11 cellular contexts compared by ENCODE assay signal in genomic region chr17:80931421-80932265, GRCh38. TPM values are rescaled to one million over a fixed set of nuclear protein-coding genes. Genes with fewer than 3 reads are reported as not detected.
DNase-seq lines count a peak whose midpoint lies in the region; ATAC-seq and TF ChIP-seq lines count a peak whose summit lies in the region.
"Had no signal": no experiment of that assay in that cellular context is flagged by ENCODE, and none has a peak within 500 bp of the region (broad histone marks: within the 10 kb centered on the region; RNA-seq: fewer than 3 reads in every experiment).

No MANE protein-coding gene starts in this region.

- WGBS in thyroid gland, 2 donors: 79 to 84% methylated on average over 10 to 11 of the region's 13 CpGs

- H3K9me3 ChIP-seq in adipocyte (ENCODE audit: control insufficient read depth, low read length) (no peaks in the 10 kb centered on the region), thyroid gland (no peaks in the 10 kb centered on the region)
- H3K9me3 ChIP-seq: adrenal gland had no signal

- DNase-seq in A172 (ENCODE audit: low spot score): peak; percentile 82
- peak; percentile 70 for DNase-seq in GM04504 (ENCODE audit: low read depth)
- DNase-seq in adipocyte (ENCODE audit: low read depth): peak; percentile 87
- DNase-seq in iPS-NIHi7 (ENCODE audit: extremely low spot score): peak; percentile 86
- no peak for DNase-seq in thyroid gland
- DNase-seq in GM20000 (ENCODE audit: low spot score): no peak
- DNase-seq: activated CD4-positive, alpha-beta T cell treated with anti-CD3 and anti-CD28 coated beads, Interleukin-2, amount 50 U/mL, for 1 hour had no signal

- TF ChIP-seq CTCF in thyroid gland (IDR thresholded peaks at IDR 0.05): no peak
- no peak for TF ChIP-seq CTCF in GM20000 (IDR thresholded peaks at IDR 0.05; ENCODE audit: extremely low read depth, missing control alignments)

- no peak for TF ChIP-seq POLR2A in thyroid gland (IDR thresholded peaks at IDR 0.05)

- intact Hi-C loops in thyroid gland (cut with DNase I): no loop called here

- H3K9ac ChIP-seq in adipocyte (ENCODE audit: low read length): no peak overlapping the region

- ATAC-seq in GM18858 (IDR thresholded peaks at IDR 0.05; ENCODE audit: unreplicated experiment) (no peak), HG02970 (IDR thresholded peaks at IDR 0.05; ENCODE audit: low FRiP score, unreplicated experiment) (no peak)

- H3K27me3 ChIP-seq in adipocyte (replicated peaks; ENCODE audit: control insufficient read depth, insufficient read depth, low read length) (no peaks in the 10 kb centered on the region), thyroid gland (no peaks in the 10 kb centered on the region)
- H3K27me3 ChIP-seq: adrenal gland had no signal

- H3K27ac ChIP-seq in thyroid gland: no peak overlapping the region
- H3K27ac ChIP-seq: adrenal gland, RWPE1 had no signal

- peaks cover 7% of the 10 kb centered on the region for H3K4me1 ChIP-seq in adipocyte (ENCODE audit: control insufficient read depth, insufficient read depth, low read length)
- H3K4me1 ChIP-seq in thyroid gland: no peaks in the 10 kb centered on the region

- H3K36me3 ChIP-seq in adipocyte (ENCODE audit: control insufficient read depth, insufficient read depth, low read length, severe bottlenecking): peaks cover 31% of the 10 kb centered on the region
- no peaks in the 10 kb centered on the region for H3K36me3 ChIP-seq in thyroid gland
- H3K36me3 ChIP-seq: adrenal gland had no signal

- no peak overlapping the region for H3K4me3 ChIP-seq in adipocyte (ENCODE audit: low read length)
- H3K4me3 ChIP-seq in thyroid gland (replicated peaks in 1 of 3): no peak overlapping the region
- H3K4me3 ChIP-seq: adrenal gland had no signal

RNA-seq across cellular contexts. Expression of gene CHMP6, which starts 60.0 kb away (rescaled TPM):
- 14.4 and 15.1 TPM in 2 replicates for total RNA-seq in A172 (2014; rRNA removed; shearing (Covaris generic))
- total RNA-seq in thyroid gland: 10 to 100 TPM; 19.5 to 37.8 (median 27.8) TPM

Comparison
In these comparisons a context has a peak if more than half of its experiments do, and no peak if none do; other contexts are left out.
1. DNase-seq: peak in A172 (single experiment), GM04504 (single experiment), adipocyte (single experiment) and iPS-NIHi7 (single experiment); none in thyroid gland (0 of 2) and GM20000 (single experiment).